Comparison of ENCODE assay signal across 1 cellular context in the genomic region with DNA sequence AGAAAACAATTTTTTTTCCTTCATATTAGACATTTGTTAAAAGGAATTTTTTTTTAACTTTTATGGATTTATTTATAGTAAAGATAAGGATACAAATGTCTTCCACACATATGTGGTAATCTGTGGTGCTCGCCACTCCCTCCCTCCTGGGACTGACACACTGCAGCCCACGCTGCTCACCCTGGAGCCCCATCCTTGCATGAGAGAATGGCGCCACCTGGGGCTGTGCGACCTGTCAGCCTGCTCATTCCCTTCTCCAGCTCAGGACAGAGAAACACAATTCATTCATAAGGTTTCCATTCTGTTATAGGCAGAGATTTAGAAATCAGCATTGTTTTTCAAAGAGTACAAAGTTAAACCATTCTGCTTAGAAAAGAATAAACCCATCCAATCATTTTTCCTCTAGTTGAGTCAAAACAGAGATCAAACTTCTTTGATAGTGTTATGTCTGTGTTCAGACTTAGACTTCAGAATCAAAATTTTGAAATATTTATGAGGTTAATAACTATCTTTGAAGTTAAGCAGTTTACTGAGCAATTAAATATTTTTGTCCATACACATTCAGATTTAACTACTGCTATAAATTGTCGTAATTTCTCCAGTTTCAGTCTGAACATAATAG.
A peak's percentile ranks its signal among the peaks of the same experiment; 100 is the strongest.
TF ChIP-seq lines count a peak whose summit lies in the region.

No MANE protein-coding gene starts in this region.

TF ChIP-seq in HepG2, 621 proteins besides CTCF, POLR2A, EP300 and RAD21 (continued from another document and continues in another):
- TF ChIP-seq, protein P1, sequence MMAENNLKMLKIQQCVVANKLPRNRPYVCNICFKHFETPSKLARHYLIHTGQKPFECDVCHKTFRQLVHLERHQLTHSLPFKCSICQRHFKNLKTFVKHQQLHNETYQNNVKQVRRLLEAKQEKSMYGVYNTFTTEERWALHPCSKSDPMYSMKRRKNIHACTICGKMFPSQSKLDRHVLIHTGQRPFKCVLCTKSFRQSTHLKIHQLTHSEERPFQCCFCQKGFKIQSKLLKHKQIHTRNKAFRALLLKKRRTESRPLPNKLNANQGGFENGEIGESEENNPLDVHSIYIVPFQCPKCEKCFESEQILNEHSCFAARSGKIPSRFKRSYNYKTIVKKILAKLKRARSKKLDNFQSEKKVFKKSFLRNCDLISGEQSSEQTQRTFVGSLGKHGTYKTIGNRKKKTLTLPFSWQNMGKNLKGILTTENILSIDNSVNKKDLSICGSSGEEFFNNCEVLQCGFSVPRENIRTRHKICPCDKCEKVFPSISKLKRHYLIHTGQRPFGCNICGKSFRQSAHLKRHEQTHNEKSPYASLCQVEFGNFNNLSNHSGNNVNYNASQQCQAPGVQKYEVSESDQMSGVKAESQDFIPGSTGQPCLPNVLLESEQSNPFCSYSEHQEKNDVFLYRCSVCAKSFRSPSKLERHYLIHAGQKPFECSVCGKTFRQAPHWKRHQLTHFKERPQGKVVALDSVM (CRISPR knock-in tag; IDR thresholded peaks at IDR 0.05): no peak
- TF ChIP-seq CBX2 (IDR thresholded peaks at IDR 0.05; ENCODE audit: low read depth, low read length) (no peak), CBX2 (CRISPR knock-in tag; IDR thresholded peaks at IDR 0.05; ENCODE audit: low read depth) (no peak), ZNF503 (CRISPR knock-in tag; IDR thresholded peaks at IDR 0.05) (no peak), FOXC1 (CRISPR knock-in tag; IDR thresholded peaks at IDR 0.05; ENCODE audit: borderline replicate concordance) (no peak), THAP7 (CRISPR knock-in tag; IDR thresholded peaks at IDR 0.05) (no peak), ZNF768 (CRISPR knock-in tag; IDR thresholded peaks at IDR 0.05) (no peak), PHF8 (CRISPR knock-in tag; IDR thresholded peaks at IDR 0.05) (no peak), ZFP62 (CRISPR knock-in tag; IDR thresholded peaks at IDR 0.05) (no peak), MED13 (CRISPR knock-in tag; IDR thresholded peaks at IDR 0.05) (no peak), ZNF616 (CRISPR knock-in tag; IDR thresholded peaks at IDR 0.05; ENCODE audit: low read depth) (no peak), ZNF280D (CRISPR knock-in tag; IDR thresholded peaks at IDR 0.05) (no peak), ZNF33A (CRISPR knock-in tag; IDR thresholded peaks at IDR 0.05; ENCODE audit: borderline replicate concordance) (no peak), AGO1 (IDR thresholded peaks at IDR 0.05; ENCODE audit: low read depth, low read length, poor library complexity, severe bottlenecking) (no peak), FOSL1 (CRISPR knock-in tag; IDR thresholded peaks at IDR 0.05; ENCODE audit: borderline replicate concordance) (no peak), RBM39 (IDR thresholded peaks at IDR 0.05; ENCODE audit: low read depth, low read length, poor library complexity, severe bottlenecking) (no peak), ZNF318 (CRISPR knock-in tag; IDR thresholded peaks at IDR 0.05) (no peak), THYN1 (CRISPR knock-in tag; IDR thresholded peaks at IDR 0.05; ENCODE audit: borderline replicate concordance, low read depth) (no peak), ZNF224 (CRISPR knock-in tag; IDR thresholded peaks at IDR 0.05) (no peak), ZNF431 (CRISPR knock-in tag; IDR thresholded peaks at IDR 0.05; ENCODE audit: borderline replicate concordance, low read depth) (no peak), ARID2 (CRISPR knock-in tag; IDR thresholded peaks at IDR 0.05; ENCODE audit: borderline replicate concordance) (no peak), ARID3A (IDR thresholded peaks at IDR 0.05; ENCODE audit: low read depth, low read length) (no peak)
- TF ChIP-seq, protein P2, sequence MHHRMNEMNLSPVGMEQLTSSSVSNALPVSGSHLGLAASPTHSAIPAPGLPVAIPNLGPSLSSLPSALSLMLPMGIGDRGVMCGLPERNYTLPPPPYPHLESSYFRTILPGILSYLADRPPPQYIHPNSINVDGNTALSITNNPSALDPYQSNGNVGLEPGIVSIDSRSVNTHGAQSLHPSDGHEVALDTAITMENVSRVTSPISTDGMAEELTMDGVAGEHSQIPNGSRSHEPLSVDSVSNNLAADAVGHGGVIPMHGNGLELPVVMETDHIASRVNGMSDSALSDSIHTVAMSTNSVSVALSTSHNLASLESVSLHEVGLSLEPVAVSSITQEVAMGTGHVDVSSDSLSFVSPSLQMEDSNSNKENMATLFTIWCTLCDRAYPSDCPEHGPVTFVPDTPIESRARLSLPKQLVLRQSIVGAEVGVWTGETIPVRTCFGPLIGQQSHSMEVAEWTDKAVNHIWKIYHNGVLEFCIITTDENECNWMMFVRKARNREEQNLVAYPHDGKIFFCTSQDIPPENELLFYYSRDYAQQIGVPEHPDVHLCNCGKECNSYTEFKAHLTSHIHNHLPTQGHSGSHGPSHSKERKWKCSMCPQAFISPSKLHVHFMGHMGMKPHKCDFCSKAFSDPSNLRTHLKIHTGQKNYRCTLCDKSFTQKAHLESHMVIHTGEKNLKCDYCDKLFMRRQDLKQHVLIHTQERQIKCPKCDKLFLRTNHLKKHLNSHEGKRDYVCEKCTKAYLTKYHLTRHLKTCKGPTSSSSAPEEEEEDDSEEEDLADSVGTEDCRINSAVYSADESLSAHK (CRISPR knock-in tag; IDR thresholded peaks at IDR 0.05; ENCODE audit: borderline replicate concordance): no peak
- TF ChIP-seq, protein P3, sequence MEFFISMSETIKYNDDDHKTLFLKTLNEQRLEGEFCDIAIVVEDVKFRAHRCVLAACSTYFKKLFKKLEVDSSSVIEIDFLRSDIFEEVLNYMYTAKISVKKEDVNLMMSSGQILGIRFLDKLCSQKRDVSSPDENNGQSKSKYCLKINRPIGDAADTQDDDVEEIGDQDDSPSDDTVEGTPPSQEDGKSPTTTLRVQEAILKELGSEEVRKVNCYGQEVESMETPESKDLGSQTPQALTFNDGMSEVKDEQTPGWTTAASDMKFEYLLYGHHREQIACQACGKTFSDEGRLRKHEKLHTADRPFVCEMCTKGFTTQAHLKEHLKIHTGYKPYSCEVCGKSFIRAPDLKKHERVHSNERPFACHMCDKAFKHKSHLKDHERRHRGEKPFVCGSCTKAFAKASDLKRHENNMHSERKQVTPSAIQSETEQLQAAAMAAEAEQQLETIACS (CRISPR knock-in tag; IDR thresholded peaks at IDR 0.05): no peak
- TF ChIP-seq, protein P4, sequence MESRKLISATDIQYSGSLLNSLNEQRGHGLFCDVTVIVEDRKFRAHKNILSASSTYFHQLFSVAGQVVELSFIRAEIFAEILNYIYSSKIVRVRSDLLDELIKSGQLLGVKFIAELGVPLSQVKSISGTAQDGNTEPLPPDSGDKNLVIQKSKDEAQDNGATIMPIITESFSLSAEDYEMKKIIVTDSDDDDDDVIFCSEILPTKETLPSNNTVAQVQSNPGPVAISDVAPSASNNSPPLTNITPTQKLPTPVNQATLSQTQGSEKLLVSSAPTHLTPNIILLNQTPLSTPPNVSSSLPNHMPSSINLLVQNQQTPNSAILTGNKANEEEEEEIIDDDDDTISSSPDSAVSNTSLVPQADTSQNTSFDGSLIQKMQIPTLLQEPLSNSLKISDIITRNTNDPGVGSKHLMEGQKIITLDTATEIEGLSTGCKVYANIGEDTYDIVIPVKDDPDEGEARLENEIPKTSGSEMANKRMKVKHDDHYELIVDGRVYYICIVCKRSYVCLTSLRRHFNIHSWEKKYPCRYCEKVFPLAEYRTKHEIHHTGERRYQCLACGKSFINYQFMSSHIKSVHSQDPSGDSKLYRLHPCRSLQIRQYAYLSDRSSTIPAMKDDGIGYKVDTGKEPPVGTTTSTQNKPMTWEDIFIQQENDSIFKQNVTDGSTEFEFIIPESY (CRISPR knock-in tag; IDR thresholded peaks at IDR 0.05): peak; percentile 95
